ENCODE assay signal across 14 cellular contexts in genomic region chr16:67546091-67546501, GRCh38. TPM values are rescaled to one million over a fixed set of nuclear protein-coding genes. Genes with fewer than 3 reads are reported as not detected.
A peak's percentile ranks its signal among the peaks of the same experiment; 100 is the strongest.
DNase-seq lines count a peak whose midpoint lies in the region.
"Had no signal": no experiment of that assay in that cellular context is flagged by ENCODE, and none has a peak within 500 bp of the region (broad histone marks: within the 10 kb centered on the region; RNA-seq: fewer than 3 reads in every experiment).

No MANE protein-coding gene starts in this region.

- CTCF ChIA-PET in activated naive CD4-positive, alpha-beta T cell treated with anti-CD3 and anti-CD28 coated beads, Interleukin-2, amount 10 ng/mL, durations not matched to agents 7 days and 5 days (lab: Charles Lee), result interaction anchor here (1.4 to 6.5 kb wide), 11 partner anchors 9 to 180 kb away, joined by 3 to 238 read pairs (median 22); partner anchors contain the start of genes ACD, C16orf86, CARMIL2 and CTCF
- CTCF ChIA-PET in activated CD4-positive, alpha-beta memory T cell treated with anti-CD3 and anti-CD28 coated beads, Interleukin-2, amount 10 ng/mL, durations not matched to agents 7 days and 5 days (lab: Charles Lee), result interaction anchor here (1.1 to 8.2 kb wide), 13 partner anchors 13 to 122 kb away, joined by 3 to 334 read pairs (median 13); partner anchors contain the start of genes ACD, ATP6V0D1, C16orf86 and CARMIL2

- peak overlapping the region; percentile 100 for H3K27ac Mint-ChIP-seq in activated naive CD4-positive, alpha-beta T cell treated with anti-CD3 and anti-CD28 coated beads, Interleukin-2, amount 10 ng/mL, durations not matched to agents 7 days and 5 days
- H3K27ac Mint-ChIP-seq in activated CD4-positive, alpha-beta memory T cell treated with anti-CD3 and anti-CD28 coated beads, Interleukin-2, amount 10 ng/mL, durations not matched to agents 7 days and 5 days, result peak overlapping the region; percentile 96
- H3K27ac Mint-ChIP-seq in activated CD4-positive, alpha-beta T cell treated with anti-CD3 and anti-CD28 coated beads, Interleukin-2, amount 10 ng/mL, durations not matched to agents 24 days and 14 days, result no peak overlapping the region
- H3K27ac Mint-ChIP-seq: WTC11 had no signal

- H3K27me3 Mint-ChIP-seq in activated naive CD4-positive, alpha-beta T cell treated with anti-CD3 and anti-CD28 coated beads, Interleukin-2, amount 10 ng/mL, durations not matched to agents 7 days and 5 days, result no peaks in the 10 kb centered on the region
- H3K27me3 Mint-ChIP-seq in activated CD4-positive, alpha-beta memory T cell treated with anti-CD3 and anti-CD28 coated beads, Interleukin-2, amount 10 ng/mL, durations not matched to agents 7 days and 5 days, result no peaks in the 10 kb centered on the region
- H3K27me3 Mint-ChIP-seq in activated CD4-positive, alpha-beta T cell treated with anti-CD3 and anti-CD28 coated beads, Interleukin-2, amount 10 ng/mL, durations not matched to agents 24 days and 14 days, result no peaks in the 10 kb centered on the region

- H3K36me3 Mint-ChIP-seq in activated naive CD4-positive, alpha-beta T cell treated with anti-CD3 and anti-CD28 coated beads, Interleukin-2, amount 10 ng/mL, durations not matched to agents 7 days and 5 days, result peaks cover 22% of the 10 kb centered on the region
- H3K36me3 Mint-ChIP-seq in activated CD4-positive, alpha-beta memory T cell treated with anti-CD3 and anti-CD28 coated beads, Interleukin-2, amount 10 ng/mL, durations not matched to agents 7 days and 5 days (ENCODE audit: low read depth), result peaks cover 22% of the 10 kb centered on the region
- H3K36me3 Mint-ChIP-seq in activated CD4-positive, alpha-beta T cell treated with anti-CD3 and anti-CD28 coated beads, Interleukin-2, amount 10 ng/mL, durations not matched to agents 24 days and 14 days (ENCODE audit: low read depth), result peaks cover 14% of the 10 kb centered on the region
- H3K36me3 Mint-ChIP-seq: WTC11 had no signal

- no peak overlapping the region for H3K4me3 ChIP-seq in subcutaneous abdominal adipose tissue (ENCODE audit: low read depth in 1 of 5, low read length in 5 of 5)
- no peak overlapping the region for H3K4me3 ChIP-seq in SJCRH30
- H3K4me3 ChIP-seq: tibial nerve had no signal

- H3K36me3 ChIP-seq in subcutaneous abdominal adipose tissue (ENCODE audit: control insufficient read depth in 5 of 5, insufficient read depth in 5 of 5, low read length in 5 of 5) (peaks cover 0 to 79% (median 65%) of the 10 kb centered on the region in 5 donors), SJCRH30 (no peaks in the 10 kb centered on the region)

- H3K4me1 Mint-ChIP-seq in activated naive CD4-positive, alpha-beta T cell treated with anti-CD3 and anti-CD28 coated beads, Interleukin-2, amount 10 ng/mL, durations not matched to agents 7 days and 5 days, result peaks cover 77% of the 10 kb centered on the region
- H3K4me1 Mint-ChIP-seq in activated CD4-positive, alpha-beta memory T cell treated with anti-CD3 and anti-CD28 coated beads, Interleukin-2, amount 10 ng/mL, durations not matched to agents 7 days and 5 days, result peaks cover 47% of the 10 kb centered on the region
- peaks cover 35% of the 10 kb centered on the region for H3K4me1 Mint-ChIP-seq in activated CD4-positive, alpha-beta T cell treated with anti-CD3 and anti-CD28 coated beads, Interleukin-2, amount 10 ng/mL, durations not matched to agents 24 days and 14 days

- intact Hi-C loops in activated CD4-positive, alpha-beta T cell treated with anti-CD3 and anti-CD28 coated beads, Interleukin-2, amount 10 ng/mL, durations not matched to agents 24 days and 14 days (cut with micrococcal nuclease), result no loop called here

- peaks cover 8 to 70% (median 20%) of the 10 kb centered on the region in 5 donors for H3K4me1 ChIP-seq in subcutaneous abdominal adipose tissue (ENCODE audit: control insufficient read depth in 5 of 5, insufficient read depth in 5 of 5, low read length in 5 of 5)
- H3K4me1 ChIP-seq in SJCRH30, result no peaks in the 10 kb centered on the region

- H3K4me3 Mint-ChIP-seq in activated naive CD4-positive, alpha-beta T cell treated with anti-CD3 and anti-CD28 coated beads, Interleukin-2, amount 10 ng/mL, durations not matched to agents 7 days and 5 days, result no peak overlapping the region
- no peak overlapping the region for H3K4me3 Mint-ChIP-seq in activated CD4-positive, alpha-beta memory T cell treated with anti-CD3 and anti-CD28 coated beads, Interleukin-2, amount 10 ng/mL, durations not matched to agents 7 days and 5 days
- H3K4me3 Mint-ChIP-seq in activated CD4-positive, alpha-beta T cell treated with anti-CD3 and anti-CD28 coated beads, Interleukin-2, amount 10 ng/mL, durations not matched to agents 24 days and 14 days, result no peak overlapping the region
- H3K4me3 Mint-ChIP-seq: activated T-helper 1 cell treated with anti-CD3 and anti-CD28 coated beads, Interleukin-12 subunit alpha, Interleukin-12 subunit beta, Interleukin-2, Interleukin-4 antibody, amounts not matched to agents 30 ng/mL and 10 ng/mL and 1 ng/mL, durations not matched to agents 14 hours and 24 hours and 36 hours; WTC11 had no signal

- H3K9me3 ChIP-seq in subcutaneous abdominal adipose tissue (ENCODE audit: control insufficient read depth in 5 of 5, low read length in 5 of 5) (no peaks in the 10 kb centered on the region), SJCRH30 (replicated peaks) (no peaks in the 10 kb centered on the region)
- H3K9me3 ChIP-seq: tibial nerve had no signal

- POLR2A ChIA-PET in activated CD4-positive, alpha-beta memory T cell treated with anti-CD3 and anti-CD28 coated beads, Interleukin-2, amount 10 ng/mL, durations not matched to agents 7 days and 5 days (lab: Charles Lee), result interaction anchor here (7.9 to 8.8 kb wide), 2 partner anchors 13 to 99 kb away, joined by 107 to 277 read pairs; partner anchors contain the start of genes CARMIL2 and CTCF

- no peak for DNase-seq in activated naive CD4-positive, alpha-beta T cell treated with anti-CD3 and anti-CD28 coated beads, Interleukin-2, amount 10 ng/mL, durations not matched to agents 7 days and 5 days
- no peak for DNase-seq in activated naive CD4-positive, alpha-beta T cell (lab: John Stamatoyannopoulos, UW)
- DNase-seq in activated CD4-positive, alpha-beta memory T cell treated with anti-CD3 and anti-CD28 coated beads, Interleukin-2, amount 10 ng/mL, durations not matched to agents 7 days and 5 days, result no peak
- DNase-seq in iPS-NIHi7 (ENCODE audit: extremely low spot score) (peak; percentile 4), SJCRH30 (no peak), activated gamma-delta T cell (lab: John Stamatoyannopoulos, UW) (no peak)
- DNase-seq in activated CD4-positive, alpha-beta T cell treated with anti-CD3 and anti-CD28 coated beads, Interleukin-2, amount 10 ng/mL, durations not matched to agents 24 days and 14 days, result no peak
- DNase-seq: EL, NCI-H1694, NCI-H82 had no signal

- H3K9ac ChIP-seq in subcutaneous abdominal adipose tissue (ENCODE audit: low read length in 5 of 5), result peak overlapping the region in 1 of 5 donors; percentile 5

- H3K9me3 Mint-ChIP-seq in activated naive CD4-positive, alpha-beta T cell treated with anti-CD3 and anti-CD28 coated beads, Interleukin-2, amount 10 ng/mL, durations not matched to agents 7 days and 5 days, result no peaks in the 10 kb centered on the region
- H3K9me3 Mint-ChIP-seq in activated CD4-positive, alpha-beta memory T cell treated with anti-CD3 and anti-CD28 coated beads, Interleukin-2, amount 10 ng/mL, durations not matched to agents 7 days and 5 days, result no peaks in the 10 kb centered on the region
- H3K9me3 Mint-ChIP-seq in activated CD4-positive, alpha-beta T cell treated with anti-CD3 and anti-CD28 coated beads, Interleukin-2, amount 10 ng/mL, durations not matched to agents 24 days and 14 days, result no peaks in the 10 kb centered on the region
- H3K9me3 Mint-ChIP-seq: activated T-helper 1 cell treated with anti-CD3 and anti-CD28 coated beads, Interleukin-12 subunit alpha, Interleukin-12 subunit beta, Interleukin-2, Interleukin-4 antibody, amounts not matched to agents 30 ng/mL and 10 ng/mL and 1 ng/mL, durations not matched to agents 14 hours and 24 hours and 36 hours; WTC11 had no signal

- H3K27ac ChIP-seq in subcutaneous abdominal adipose tissue (ENCODE audit: low read depth, low read length) (peak overlapping the region; percentile 2), SJCRH30 (no peak overlapping the region)

- H3K27me3 ChIP-seq in subcutaneous abdominal adipose tissue (ENCODE audit: control insufficient read depth in 5 of 5, insufficient read depth in 4 of 5, low read length in 5 of 5), result no peaks in the 10 kb centered on the region
- no peaks in the 10 kb centered on the region for H3K27me3 ChIP-seq in SJCRH30
- H3K27me3 ChIP-seq: tibial nerve had no signal

RNA-seq across cellular contexts. Expression of gene CTCF, which starts 16.2 kb away (rescaled TPM):
- total RNA-seq in activated CD4-positive, alpha-beta memory T cell treated with anti-CD3 and anti-CD28 coated beads, Interleukin-2, amount 10 ng/mL, durations not matched to agents 7 days and 5 days, result 10 to 100 TPM; 74.9 to 76.9 TPM
- total RNA-seq in SJCRH30 (2014; rRNA removed; shearing (Covaris generic)), result 53.9 and 58.7 TPM in 2 replicates
- total RNA-seq in activated CD4-positive, alpha-beta T cell treated with anti-CD3 and anti-CD28 coated beads, Interleukin-2, amount 10 ng/mL, durations not matched to agents 24 days and 14 days, result 60.2 and 62.5 TPM in 2 replicates

RNA-seq across cellular contexts. Expression of gene RIPOR1, which starts 17.5 kb away (rescaled TPM):
- 10 to 100 TPM; 24.6 to 32.7 TPM for total RNA-seq in activated CD4-positive, alpha-beta memory T cell treated with anti-CD3 and anti-CD28 coated beads, Interleukin-2, amount 10 ng/mL, durations not matched to agents 7 days and 5 days
- 10.8 and 13.5 TPM in 2 replicates for total RNA-seq in SJCRH30 (2014; rRNA removed; shearing (Covaris generic))
- total RNA-seq in activated CD4-positive, alpha-beta T cell treated with anti-CD3 and anti-CD28 coated beads, Interleukin-2, amount 10 ng/mL, durations not matched to agents 24 days and 14 days, result 23.3 and 27.7 TPM in 2 replicates
